In the genomic region with DNA sequence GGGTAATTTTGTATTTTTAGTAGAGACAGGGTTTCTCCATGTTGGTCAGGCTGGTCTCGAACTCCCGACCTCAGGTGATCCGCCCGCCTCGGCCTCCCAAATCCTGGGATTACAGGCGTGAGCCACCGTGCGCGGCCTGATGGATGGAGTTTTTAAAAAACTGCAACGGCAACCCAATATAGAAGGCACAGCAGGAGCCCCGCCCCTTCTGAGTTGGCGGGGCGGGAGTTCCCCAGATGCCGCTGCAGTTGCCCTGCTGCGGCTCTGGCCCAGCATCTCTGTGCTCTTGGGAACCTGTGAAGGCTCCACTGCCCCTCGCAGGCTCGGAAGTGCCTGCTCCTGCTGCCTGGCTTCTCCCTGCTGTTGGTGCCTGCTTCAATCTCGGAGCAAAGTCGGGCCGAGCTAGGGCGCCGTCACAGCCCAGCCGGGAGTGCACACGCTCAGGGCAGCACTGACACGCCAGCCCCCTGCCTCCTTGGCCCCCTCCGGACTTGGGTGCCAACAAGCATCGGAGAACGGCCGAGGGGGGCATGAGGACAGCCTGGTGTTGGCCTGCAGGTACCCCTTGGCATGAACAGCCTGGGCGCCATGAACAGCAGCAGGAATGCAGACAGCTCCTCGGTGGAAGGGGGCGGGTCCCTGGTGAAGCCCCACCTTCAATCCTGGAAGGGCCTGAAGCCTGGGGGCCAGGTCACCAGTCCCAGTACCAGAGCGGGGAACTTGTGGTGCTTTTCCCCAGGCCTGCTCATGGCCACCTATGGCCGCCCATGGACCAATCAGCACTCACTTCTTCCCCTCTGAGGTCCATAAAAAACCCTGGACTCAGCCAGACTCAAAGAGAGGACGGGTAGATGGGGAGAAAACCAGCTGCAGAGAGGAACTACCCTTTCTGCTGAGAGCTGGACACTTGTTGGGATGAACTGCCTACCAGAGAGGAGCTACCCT, we compare ENCODE assay signal across 8 cellular contexts. TPM values are rescaled to one million over a fixed set of nuclear protein-coding genes. Genes with fewer than 3 reads are reported as not detected.
DNase-seq lines count a peak whose midpoint lies in the region; ATAC-seq lines count a peak whose summit lies in the region.

No MANE protein-coding gene starts in this region.

- no peak overlapping the region for H3K27ac ChIP-seq in BLaER1 treated with 17β-estradiol and CSF1 and Interleukin-3, amounts not matched to agents 10 nM and 100 nM

- H3K4me2 ChIP-seq in BLaER1 treated with 17β-estradiol and CSF1 and Interleukin-3, amounts not matched to agents 10 nM and 100 nM: peak overlapping the region; percentile 76 to 92 (median 82)

- DNase-seq in HT-29 (ENCODE audit: low spot score): peak; percentile 27
- DNase-seq in activated CD4-positive, alpha-beta T cell treated with anti-CD3 and anti-CD28 coated beads for 4 hours: peak; percentile 52 to 59
- peak; percentile 93 for DNase-seq in ecto neural progenitor cell (ENCODE audit: low spot score)
- peak; percentile 44 to 50 for DNase-seq in memory B cell (ENCODE audit: low spot score in 2 of 2)
- peak; percentile 10 to 59 for DNase-seq in stimulated activated effector memory CD8-positive, alpha-beta T cell treated with anti-CD3 and anti-CD28 coated beads, Interleukin-12 subunit alpha, Interleukin-12 subunit beta, amount 100 ng/mL, for 72 hours (ENCODE audit: low spot score in 2 of 2)
- no peak for DNase-seq in NCI-H1417 (lab: John Stamatoyannopoulos, UW)

- peak overlapping the region; percentile 72 for H3K4me3 Mint-ChIP-seq in memory B cell
- H3K4me3 Mint-ChIP-seq in stimulated activated effector memory CD8-positive, alpha-beta T cell treated with anti-CD3 and anti-CD28 coated beads, Interleukin-12 subunit alpha, Interleukin-12 subunit beta, amount 100 ng/mL, for 72 hours: peak overlapping the region; percentile 43

- H4K20me1 ChIP-seq in BLaER1 treated with 17β-estradiol and CSF1 and Interleukin-3, amounts not matched to agents 10 nM and 100 nM: no peaks in the 10 kb centered on the region; a peak in 1 of 22 replicates

- peak overlapping the region in 7 of 11 experiments; percentile 32 to 59 (median 47); a peak in 8 of 22 replicates for H3K9ac ChIP-seq in BLaER1 treated with 17β-estradiol and CSF1 and Interleukin-3, amounts not matched to agents 10 nM and 100 nM

- peaks cover 29 to 60% (median 47%) of the 10 kb centered on the region in 10 experiments for H3K4me1 ChIP-seq in BLaER1 treated with 17β-estradiol and CSF1 and Interleukin-3, amounts not matched to agents 10 nM and 100 nM

- peak; percentile 72 for ATAC-seq in memory B cell (ENCODE audit: low read depth)
- peak; percentile 55 for ATAC-seq in stimulated activated effector memory CD8-positive, alpha-beta T cell treated with anti-CD3 and anti-CD28 coated beads, Interleukin-12 subunit alpha, Interleukin-12 subunit beta, amount 100 ng/mL, for 72 hours
- ATAC-seq in HG03095 (IDR thresholded peaks at IDR 0.05; ENCODE audit: unreplicated experiment): no peak

- peak overlapping the region; percentile 19 to 63 (median 50); a peak in 19 of 20 replicates for H3K4me3 ChIP-seq in BLaER1 treated with 17β-estradiol and CSF1 and Interleukin-3, amounts not matched to agents 10 nM and 100 nM

- H3K4me1 Mint-ChIP-seq in memory B cell: peaks cover 14% of the 10 kb centered on the region
- H3K4me1 Mint-ChIP-seq in stimulated activated effector memory CD8-positive, alpha-beta T cell treated with anti-CD3 and anti-CD28 coated beads, Interleukin-12 subunit alpha, Interleukin-12 subunit beta, amount 100 ng/mL, for 72 hours: peaks cover 24% of the 10 kb centered on the region

- H3K27me3 ChIP-seq in BLaER1 treated with 17β-estradiol and CSF1 and Interleukin-3, amounts not matched to agents 10 nM and 100 nM: peaks cover 0 to 29% (median 19%) of the 10 kb centered on the region in 11 experiments; a peak in 18 of 22 replicates

- no peak overlapping the region for H3K27ac Mint-ChIP-seq in memory B cell
- H3K27ac Mint-ChIP-seq in stimulated activated effector memory CD8-positive, alpha-beta T cell treated with anti-CD3 and anti-CD28 coated beads, Interleukin-12 subunit alpha, Interleukin-12 subunit beta, amount 100 ng/mL, for 72 hours: no peak overlapping the region

- H3K36me3 Mint-ChIP-seq in memory B cell: no peaks in the 10 kb centered on the region
- no peaks in the 10 kb centered on the region for H3K36me3 Mint-ChIP-seq in stimulated activated effector memory CD8-positive, alpha-beta T cell treated with anti-CD3 and anti-CD28 coated beads, Interleukin-12 subunit alpha, Interleukin-12 subunit beta, amount 100 ng/mL, for 72 hours

- H3K36me3 ChIP-seq in BLaER1 treated with 17β-estradiol and CSF1 and Interleukin-3, amounts not matched to agents 10 nM and 100 nM: no peaks in the 10 kb centered on the region

- H3K9me3 ChIP-seq in BLaER1 treated with 17β-estradiol and CSF1 and Interleukin-3, amounts not matched to agents 10 nM and 100 nM (replicated peaks in 1 of 11): no peaks in the 10 kb centered on the region

- no peaks in the 10 kb centered on the region for H3K9me3 Mint-ChIP-seq in memory B cell
- no peaks in the 10 kb centered on the region for H3K9me3 Mint-ChIP-seq in stimulated activated effector memory CD8-positive, alpha-beta T cell treated with anti-CD3 and anti-CD28 coated beads, Interleukin-12 subunit alpha, Interleukin-12 subunit beta, amount 100 ng/mL, for 72 hours

- H3K27me3 Mint-ChIP-seq in memory B cell: peaks cover 2% of the 10 kb centered on the region

RNA-seq across cellular contexts. Expression of gene NT5M, which starts 2.3 kb away (rescaled TPM):
- total RNA-seq in HT-29 (2014; rRNA removed; shearing (Covaris generic)): 0.41 and 2.0 TPM in 2 replicates

RNA-seq across cellular contexts. Expression of gene COPS3, which starts 19.9 kb away (rescaled TPM):
- total RNA-seq in HT-29 (2014; rRNA removed; shearing (Covaris generic)): 35.4 and 44.9 TPM in 2 replicates

Comparison
In these comparisons a context has a peak if more than half of its experiments do, and no peak if none do; other contexts are left out.
1. DNase-seq: peak in HT-29 (single experiment), activated CD4-positive, alpha-beta T cell treated with anti-CD3 and anti-CD28 coated beads for 4 hours (2 of 2), ecto neural progenitor cell (single experiment), memory B cell (2 of 2) and stimulated activated effector memory CD8-positive, alpha-beta T cell treated with anti-CD3 and anti-CD28 coated beads, Interleukin-12 subunit alpha, Interleukin-12 subunit beta, amount 100 ng/mL, for 72 hours (2 of 2); none in NCI-H1417 (0 of 3).